ENCODE assay signal across 8 cellular contexts in the genomic region with DNA sequence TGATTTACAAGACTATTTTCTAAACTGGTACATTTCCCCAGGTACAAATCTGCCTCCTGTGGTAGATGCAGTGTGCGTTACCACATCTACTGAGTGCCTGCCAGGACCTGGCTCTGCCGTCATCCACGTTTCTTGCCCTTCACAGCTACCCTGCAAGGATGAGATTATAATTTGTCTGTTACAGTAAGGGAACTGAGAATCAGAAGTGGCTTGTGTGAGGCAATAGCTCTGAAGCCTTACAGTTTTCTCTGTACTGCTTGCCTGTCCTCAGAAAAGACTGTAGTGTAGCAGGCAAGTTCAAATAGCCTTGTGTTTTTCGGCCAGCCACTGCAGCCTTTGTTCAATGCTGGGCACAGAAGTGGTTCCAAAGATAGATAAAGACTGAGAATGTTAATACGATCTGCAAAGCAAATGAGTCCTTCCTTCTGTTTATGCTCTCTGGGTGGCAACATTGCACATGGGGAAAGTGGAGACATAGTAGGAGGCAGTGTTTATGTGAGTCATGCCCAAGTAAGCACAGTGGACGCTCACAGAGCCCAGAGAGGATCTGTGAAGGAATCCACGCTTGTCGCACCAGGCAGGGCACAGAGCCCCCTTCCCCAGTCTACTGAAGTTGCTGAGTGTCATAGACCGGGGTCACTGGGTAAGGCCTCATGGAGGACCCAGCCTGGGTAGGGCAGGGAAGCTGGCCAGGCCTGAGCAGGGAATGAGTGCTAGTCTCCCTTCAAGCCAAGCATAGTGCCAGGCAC. TPM values are rescaled to one million over a fixed set of nuclear protein-coding genes. Genes with fewer than 3 reads are reported as not detected.
DNase-seq lines count a peak whose midpoint lies in the region; TF ChIP-seq lines count a peak whose summit lies in the region.

No MANE protein-coding gene starts in this region.

- DNase-seq in LHCN-M2 (ENCODE audit: low read depth) (peak; percentile 83), amniotic stem cell (lab: John Stamatoyannopoulos, UW) (peak; percentile 51), hepatocyte (ENCODE audit: low spot score) (peak; percentile 59), SHP77 (lab: John Stamatoyannopoulos, UW) (no peak), NCI-H2227 (lab: John Stamatoyannopoulos, UW; ENCODE audit: unreplicated experiment) (no peak), HuH-7 (ENCODE audit: low spot score) (no peak)
- no peak for DNase-seq in stimulated activated CD4-positive, alpha-beta T cell treated with anti-CD3 and anti-CD28 coated beads, Interleukin-4, amount 100 ng/mL, for 4 hours

- H3K9me3 ChIP-seq in hepatocyte (ENCODE audit: low read depth) = no peaks in the 10 kb centered on the region

- H4K20me1 ChIP-seq in hepatocyte (ENCODE audit: insufficient read depth, poor library complexity, severe bottlenecking) = no peaks in the 10 kb centered on the region

- H3K79me2 ChIP-seq in hepatocyte = peaks cover 2% of the 10 kb centered on the region

- no peaks in the 10 kb centered on the region for H3K9me2 ChIP-seq in hepatocyte (replicated peaks; ENCODE audit: insufficient read depth)

- H3K4me2 ChIP-seq in hepatocyte = peak overlapping the region; percentile 57

- H3K36me3 ChIP-seq in hepatocyte (replicated peaks; ENCODE audit: insufficient read depth, low read depth) = no peaks in the 10 kb centered on the region

- H3K27ac ChIP-seq in hepatocyte = peak overlapping the region; percentile 77
- H3K27ac ChIP-seq in temporal lobe (ENCODE audit: low read depth, low read length) = peak overlapping the region; percentile 86

- no peak overlapping the region for H3K4me3 ChIP-seq in hepatocyte

- no peak overlapping the region for H2AFZ ChIP-seq in hepatocyte

- H3K4me1 ChIP-seq in hepatocyte (ENCODE audit: insufficient read depth) = peaks cover 33% of the 10 kb centered on the region

- WGBS in hepatocyte (ENCODE audit: low lambda C conversion rate, missing lambda C conversion rate) = 37% methylated on average over 9 of the region's 9 CpGs

- TF ChIP-seq CTCF in hepatocyte (IDR thresholded peaks at IDR 0.05; ENCODE audit: poor library complexity) = no peak

- no peaks in the 10 kb centered on the region for H3K27me3 ChIP-seq in hepatocyte

RNA-seq across cellular contexts. Expression of a gene that starts 49.1 kb away (rescaled TPM):
- total RNA-seq in LHCN-M2 (2014; rRNA removed) = 83.0 and 85.3 TPM in 2 replicates
- 105 TPM for polyA plus RNA-seq in LHCN-M2 (2012)
- 55.6 and 56.0 TPM in 2 replicates for total RNA-seq in hepatocyte
- 36.8 and 55.8 TPM in 2 replicates for polyA plus RNA-seq in hepatocyte
- 12.3 TPM for total RNA-seq in temporal lobe

Comparison
In these comparisons a context has a peak if more than half of its experiments do, and no peak if none do; other contexts are left out.
1. DNase-seq: peak in LHCN-M2 (single experiment), amniotic stem cell (single experiment) and hepatocyte (single experiment); none in stimulated activated CD4-positive, alpha-beta T cell treated with anti-CD3 and anti-CD28 coated beads, Interleukin-4, amount 100 ng/mL, for 4 hours (0 of 2), SHP77 (0 of 2), NCI-H2227 (single experiment) and HuH-7 (single experiment).